11 cellular contexts compared by ENCODE assay signal in the genomic region with DNA sequence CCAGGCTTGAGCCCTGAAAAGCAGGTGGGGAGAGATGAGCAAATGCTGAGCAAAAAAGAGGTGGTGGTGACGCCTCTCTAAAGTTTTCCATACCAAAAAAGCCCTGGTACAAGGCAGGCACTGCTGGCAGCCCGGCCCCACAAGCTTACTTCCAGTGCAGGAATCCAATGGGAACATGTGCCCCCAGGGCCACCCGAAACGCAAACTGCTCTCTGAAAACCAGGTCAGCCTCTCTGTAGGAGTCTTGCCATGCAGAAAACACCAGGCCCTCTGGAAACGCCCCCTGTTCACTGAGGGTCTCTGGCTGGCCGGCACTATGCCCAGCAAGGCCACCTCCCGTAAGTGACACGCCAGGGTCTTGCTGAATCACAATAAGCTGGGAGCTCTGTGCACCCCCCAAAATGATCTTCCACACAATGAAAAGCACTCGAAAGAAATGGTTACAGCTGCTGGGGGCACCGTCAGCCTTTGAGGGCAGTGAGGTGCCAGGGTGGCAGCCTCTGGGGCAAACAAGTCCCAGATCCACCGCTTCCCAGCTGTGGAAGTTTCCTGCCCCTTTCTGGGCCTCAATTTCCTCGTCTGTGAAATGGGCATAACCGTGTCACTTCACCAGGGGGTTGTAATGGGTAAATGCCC.
DNase-seq lines count a peak whose midpoint lies in the region; ATAC-seq, FAIRE-seq and TF ChIP-seq lines count a peak whose summit lies in the region.
"Had no signal": no experiment of that assay in that cellular context is flagged by ENCODE, and none has a peak within 500 bp of the region (broad histone marks: within the 10 kb centered on the region; RNA-seq: fewer than 3 reads in every experiment).

No MANE protein-coding gene starts in this region.

- 53% methylated on average over 13 of the region's 13 CpGs for WGBS in A549 (ENCODE audit: missing lambda C conversion rate)

- peaks cover 100% of the 10 kb centered on the region for H3K4me1 Mint-ChIP-seq in nephron progenitor cell

- FAIRE-seq in A549 (lab: Jason Lieb, UNC) = no peak
- FAIRE-seq: H54 had no signal

- no peaks in the 10 kb centered on the region for H3K27me3 Mint-ChIP-seq in nephron progenitor cell (ENCODE audit: low read depth, poor library complexity)

- no peak for TF ChIP-seq POLR2A in A549 (IDR thresholded peaks at IDR 0.05; ENCODE audit: low read length)

- TF ChIP-seq EP300 in A549 (IDR thresholded peaks at IDR 0.05) = no peak

- H3K9me3 ChIP-seq in A549 = no peaks in the 10 kb centered on the region

- H3K4me3 ChIP-seq in A549 (no peak overlapping the region), HL-60 (replicated peaks; ENCODE audit: insufficient read depth, low read length) (no peak overlapping the region)

- TF ChIP-seq RAD21 in A549 (conservative IDR thresholded peaks at IDR 0.05 in 1 of 2, IDR thresholded peaks at IDR 0.05 in 1 of 2) = no peak

- no peak overlapping the region for H3K4me3 Mint-ChIP-seq in nephron progenitor cell

- no peaks in the 10 kb centered on the region for H3K36me3 Mint-ChIP-seq in nephron progenitor cell (ENCODE audit: low read depth)

- peak overlapping the region; percentile 70 for H3K4me2 ChIP-seq in A549

- ATAC-seq in A549 (peak; percentile 20 to 27; a peak in 4 of 6 replicates), GM21529 (IDR thresholded peaks at IDR 0.05; ENCODE audit: unreplicated experiment) (no peak)
- ATAC-seq: Right ventricle myocardium inferior had no signal

- H3K4me1 ChIP-seq in A549 = peaks cover 86% of the 10 kb centered on the region

- DNase-seq in A549 (ENCODE audit: low read depth in 1 of 2, low spot score in 1 of 2) = peak in 1 of 2 experiments; percentile 77
- DNase-seq in HL-60 (ENCODE audit: low read depth in 1 of 2, low spot score in 1 of 2) = no peak
- no peak for DNase-seq in nephron progenitor cell
- DNase-seq in H4 (ENCODE audit: low spot score) = no peak
- DNase-seq in glomerular visceral epithelial cell (ENCODE audit: extremely low spot score) = no peak
- no peak for DNase-seq in NCI-H446 treated with DMSO at 0.1 percent for 48 hours (lab: John Stamatoyannopoulos, UW)
- DNase-seq: NCI-H2029 had no signal

- H3K27ac Mint-ChIP-seq in nephron progenitor cell = peak overlapping the region; percentile 99

- no peaks in the 10 kb centered on the region for H3K9me3 Mint-ChIP-seq in nephron progenitor cell

- H3K27me3 ChIP-seq in HL-60 (ENCODE audit: insufficient read depth, poor library complexity, severe bottlenecking) = no peaks in the 10 kb centered on the region

- POLR2A ChIA-PET in A549 (lab: Yijun Ruan, JAX) = interaction anchor here (0.6 to 4.4 kb wide), 6 partner anchors 17 to 351 kb away, joined by 3 to 56 read pairs (median 8); partner anchors contain the start of gene IRF2BP2

- TF ChIP-seq CTCF in A549 (IDR thresholded peaks at IDR 0.05) = no peak
- no peak for TF ChIP-seq CTCF in HL-60 (IDR thresholded peaks at IDR 0.05; ENCODE audit: insufficient read depth, low read length)
- no peak for TF ChIP-seq CTCF in nephron progenitor cell (IDR thresholded peaks at IDR 0.05)

- peak overlapping the region; percentile 93 to 96 for H3K27ac ChIP-seq in A549
- H3K27ac ChIP-seq in HL-60 (replicated peaks) = peak overlapping the region; percentile 97
- peak overlapping the region; percentile 7 for H3K27ac ChIP-seq in cingulate gyrus (ENCODE audit: low read depth, low read length)

- CTCF ChIA-PET in A549 (lab: Yijun Ruan, JAX) = interaction anchor here (0.7 to 5.2 kb wide), 12 partner anchors 11 to 459 kb away, joined by 3 to 28 read pairs (median 4); no protein-coding TSS in a partner anchor

TF ChIP-seq in A549, 52 proteins besides CTCF, POLR2A, EP300 and RAD21:
- 0 out of 2 replicates have a peak, but pooled peaks have one; percentile 66 for TF ChIP-seq HDAC2 (IDR thresholded peaks at IDR 0.05)
- no peak for TF ChIP-seq NFE2L2 (conservative IDR thresholded peaks at IDR 0.05; ENCODE audit: low read length)
- TF ChIP-seq KDM1A (IDR thresholded peaks at IDR 0.05; ENCODE audit: low read depth) = peak; percentile 96; the same call in 1 of the 2 replicates
- TF ChIP-seq JUN (IDR thresholded peaks at IDR 0.05) = no peak
- TF ChIP-seq EHF (CRISPR knock-in tag; IDR thresholded peaks at IDR 0.05) = peak; percentile 3; the same call in 1 of the 2 replicates
- 0 out of 2 replicates have a peak, but pooled peaks have one; percentile 2 for TF ChIP-seq RARB (CRISPR knock-in tag; IDR thresholded peaks at IDR 0.05)
- TF ChIP-seq HOXB13 (CRISPR knock-in tag; IDR thresholded peaks at IDR 0.05; ENCODE audit: low read depth) = peak; percentile 5
- TF ChIP-seq CHD4 (IDR thresholded peaks at IDR 0.05; ENCODE audit: borderline replicate concordance) = peak; percentile 26; the same call in 1 of the 2 replicates
- TF ChIP-seq NPAS2 (CRISPR knock-in tag; IDR thresholded peaks at IDR 0.05; ENCODE audit: borderline replicate concordance) = no peak

Comparison
In these comparisons a context has a peak if more than half of its experiments do, and no peak if none do; other contexts are left out.
1. H3K27ac ChIP-seq: peak in every context shown above with its lines; median percentile 97 in HL-60; 94 in A549; 7 in cingulate gyrus.